ENCODE assay signal across 8 cellular contexts in genomic region chr7:35647171-35647574, GRCh38. TPM values are rescaled to one million over a fixed set of nuclear protein-coding genes. Genes with fewer than 3 reads are reported as not detected.
DNase-seq lines count a peak whose midpoint lies in the region; ATAC-seq and TF ChIP-seq lines count a peak whose summit lies in the region.

No MANE protein-coding gene starts in this region.

- H3K9me3 ChIP-seq in aorta (ENCODE audit: control insufficient read depth, low read length) (no peaks in the 10 kb centered on the region), Karpas-422 (ENCODE audit: low read length) (no peaks in the 10 kb centered on the region)

- H3K4me1 ChIP-seq in aorta (ENCODE audit: control insufficient read depth in 1 of 2, insufficient read depth in 2 of 2, low read length in 2 of 2) (peaks cover 0 to 2% of the 10 kb centered on the region in 2 donors), Karpas-422 (ENCODE audit: low read length) (no peaks in the 10 kb centered on the region; the same call in 1 of the 2 replicates)

- peaks cover 0 to 2% of the 10 kb centered on the region in 2 donors for H3K36me3 ChIP-seq in aorta (ENCODE audit: control insufficient read depth in 1 of 2, insufficient read depth in 2 of 2, low read length in 1 of 2)
- no peaks in the 10 kb centered on the region for H3K36me3 ChIP-seq in Karpas-422 (ENCODE audit: insufficient read depth, low read length)

- WGBS in aorta, 2 donors = 40 to 45% methylated on average over 4 of the region's 4 CpGs

- intact Hi-C loops in aorta (cut with DNase I) = no loop called here

- H3K36me3 Mint-ChIP-seq in glutamatergic neuron (ENCODE audit: unreplicated experiment) = peaks cover 15% of the 10 kb centered on the region

- H3K27me3 Mint-ChIP-seq in glutamatergic neuron (ENCODE audit: unreplicated experiment) = peaks cover 2% of the 10 kb centered on the region

- peak overlapping the region; percentile 19 for H3K4me3 Mint-ChIP-seq in glutamatergic neuron (ENCODE audit: unreplicated experiment)

- H3K27ac Mint-ChIP-seq in glutamatergic neuron (ENCODE audit: unreplicated experiment) = peak overlapping the region; percentile 17

- DNase-seq in NCI-H510A treated with DMSO at 0.1 percent for 48 hours (lab: John Stamatoyannopoulos, UW) (peak; percentile 41), glutamatergic neuron (peak; percentile 27), putamen (ENCODE audit: low spot score) (peak; percentile 34), T1000 (lab: John Stamatoyannopoulos, UW) (no peak), aorta (no peak), Karpas-422 (no peak)

- peaks cover 2% of the 10 kb centered on the region for H3K9me3 Mint-ChIP-seq in glutamatergic neuron (ENCODE audit: unreplicated experiment)

- no peak overlapping the region for H3K27ac ChIP-seq in aorta (ENCODE audit: low read depth in 1 of 2, low read length in 2 of 2)
- H3K27ac ChIP-seq in Karpas-422 (ENCODE audit: low read length) = no peak overlapping the region

- no peaks in the 10 kb centered on the region for H4K20me1 ChIP-seq in Karpas-422 (ENCODE audit: insufficient read depth, low read depth, low read length)

- peaks cover 13% of the 10 kb centered on the region for H3K4me1 Mint-ChIP-seq in glutamatergic neuron (ENCODE audit: low read depth, unreplicated experiment)

- TF ChIP-seq CTCF in glutamatergic neuron (IDR thresholded peaks at IDR 0.05; ENCODE audit: partially characterized antibody, unreplicated experiment) = no peak

- ATAC-seq in GM21447 (IDR thresholded peaks at IDR 0.05; ENCODE audit: unreplicated experiment) (peak; percentile 45), aorta (ENCODE audit: low FRiP score) (no peak), HG03520 (IDR thresholded peaks at IDR 0.05; ENCODE audit: unreplicated experiment) (no peak)

- no peaks in the 10 kb centered on the region for H3K9me2 ChIP-seq in Karpas-422 (replicated peaks; ENCODE audit: insufficient read depth, low read length)

- 0 out of 2 replicates have a peak, but pooled peaks cover 8% of the 10 kb centered on the region for H3K79me2 ChIP-seq in Karpas-422 (ENCODE audit: low read length)

- H3K9ac ChIP-seq in Karpas-422 (ENCODE audit: low read length) = no peak overlapping the region

- H3K4me3 ChIP-seq in aorta (ENCODE audit: low read length in 2 of 2) (no peak overlapping the region), Karpas-422 (ENCODE audit: low read length) (no peak overlapping the region)

- H3K27me3 ChIP-seq in aorta (ENCODE audit: control insufficient read depth in 1 of 2, insufficient read depth in 2 of 2, low read length in 1 of 2) (no peaks in the 10 kb centered on the region), Karpas-422 (ENCODE audit: low read length) (no peaks in the 10 kb centered on the region)

- H3K4me2 ChIP-seq in Karpas-422 (ENCODE audit: low read depth, low read length, poor library complexity, severe bottlenecking) = no peak overlapping the region

- H2AFZ ChIP-seq in Karpas-422 (ENCODE audit: low read length) = no peak overlapping the region

RNA-seq across cellular contexts. Expression of gene HERPUD2, which starts 47.8 kb away (rescaled TPM):
- total RNA-seq in glutamatergic neuron (ENCODE audit: unreplicated experiment) = 28.2 TPM
- 10 to 100 TPM; 24.7 to 26.4 TPM for total RNA-seq in aorta
- 10 to 100 TPM; 17.0 to 17.5 TPM for polyA plus RNA-seq in aorta
- 13.7 and 17.3 TPM in 2 replicates for total RNA-seq in Karpas-422 (2014; rRNA removed; shearing (Covaris generic); ENCODE audit: low replicate concordance)

Comparison
In these comparisons a context has a peak if more than half of its experiments do, and no peak if none do; other contexts are left out.
1. DNase-seq: peak in NCI-H510A treated with DMSO at 0.1 percent for 48 hours (single experiment), glutamatergic neuron (single experiment) and putamen (single experiment); none in T1000 (single experiment), aorta (0 of 2) and Karpas-422 (single experiment).